ENCODE assay signal across 8 cellular contexts in the genomic region with DNA sequence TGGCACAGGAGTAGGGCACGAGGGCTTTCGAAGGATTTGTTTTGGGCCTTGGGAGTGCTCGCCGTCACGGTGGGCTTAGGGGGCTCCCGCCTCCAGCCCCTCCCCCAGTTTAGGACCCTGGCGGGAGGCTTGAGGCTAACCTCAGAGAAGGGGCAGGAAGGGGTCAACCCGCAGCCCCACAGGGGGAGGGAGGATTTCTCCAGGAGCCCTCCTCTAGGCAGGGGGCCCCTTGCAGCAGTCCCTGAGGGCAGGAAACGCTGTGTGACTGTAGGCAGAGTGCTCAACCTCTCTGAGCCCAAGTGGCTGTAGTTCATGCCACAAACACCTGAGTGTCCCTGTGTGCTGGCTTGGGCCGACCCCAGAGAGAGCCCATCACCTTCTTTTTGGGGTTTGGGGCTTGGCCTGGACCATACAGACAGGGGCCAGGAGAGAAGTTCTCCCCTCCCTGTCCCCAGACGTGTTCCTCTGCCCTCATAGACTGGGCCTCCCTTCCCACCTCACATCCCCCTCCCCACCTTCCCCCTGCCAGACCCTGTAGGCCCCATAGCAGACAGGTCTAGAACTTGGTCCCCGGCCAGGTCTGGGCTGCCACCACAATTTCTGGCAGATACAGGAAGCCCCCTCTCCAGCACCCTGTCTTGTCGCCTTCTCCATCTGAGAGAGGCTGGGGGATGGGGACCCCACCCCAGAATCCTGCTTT. TPM values are rescaled to one million over a fixed set of nuclear protein-coding genes. Genes with fewer than 3 reads are reported as not detected.
DNase-seq lines count a peak whose midpoint lies in the region; ATAC-seq and TF ChIP-seq lines count a peak whose summit lies in the region.
"Had no signal": no experiment of that assay in that cellular context is flagged by ENCODE, and none has a peak within 500 bp of the region (broad histone marks: within the 10 kb centered on the region; RNA-seq: fewer than 3 reads in every experiment).

No MANE protein-coding gene starts in this region.

- H3K9me2 ChIP-seq in SU-DHL-6 (replicated peaks; ENCODE audit: insufficient read depth, low read length), result no peaks in the 10 kb centered on the region

- H3K9me3 Mint-ChIP-seq in stimulated activated effector memory CD8-positive, alpha-beta T cell treated with anti-CD3 and anti-CD28 coated beads, Interleukin-12 subunit alpha, Interleukin-12 subunit beta, amount 100 ng/mL, for 72 hours, result no peaks in the 10 kb centered on the region
- H3K9me3 Mint-ChIP-seq: activated T-helper 2 cell treated with anti-CD3 and anti-CD28 coated beads, Interferon-gamma antibody, Interleukin-2, Interleukin-4, amounts not matched to agents 10 μg/mL and 5 μg/mL and 100 μg/mL, durations not matched to agents 14 hours and 24 hours and 36 hours had no signal

- H3K27ac Mint-ChIP-seq in stimulated activated effector memory CD8-positive, alpha-beta T cell treated with anti-CD3 and anti-CD28 coated beads, Interleukin-12 subunit alpha, Interleukin-12 subunit beta, amount 100 ng/mL, for 72 hours, result no peak overlapping the region
- H3K27ac Mint-ChIP-seq: activated T-helper 2 cell treated with anti-CD3 and anti-CD28 coated beads, Interferon-gamma antibody, Interleukin-2, Interleukin-4, amounts not matched to agents 10 μg/mL and 5 μg/mL and 100 μg/mL, durations not matched to agents 14 hours and 24 hours and 36 hours had no signal

- 40 to 53% methylated on average over 2 to 4 of the region's 13 CpGs for WGBS in gastroesophageal sphincter (ENCODE audit: low coverage in 1 of 2), 2 donors

- no peaks in the 10 kb centered on the region for H4K20me1 ChIP-seq in SU-DHL-6 (ENCODE audit: low read depth, low read length)

- H3K4me3 Mint-ChIP-seq in stimulated activated effector memory CD8-positive, alpha-beta T cell treated with anti-CD3 and anti-CD28 coated beads, Interleukin-12 subunit alpha, Interleukin-12 subunit beta, amount 100 ng/mL, for 72 hours, result peak overlapping the region; percentile 44

- H3K4me1 ChIP-seq in gastroesophageal sphincter, result peaks cover 0 to 98% (median 44%) of the 10 kb centered on the region in 3 donors

- peak overlapping the region; percentile 52 for H3K4me2 ChIP-seq in SU-DHL-6 (ENCODE audit: low read depth, low read length, poor library complexity, severe bottlenecking)

- no peak for TF ChIP-seq CTCF in SU-DHL-6 (IDR thresholded peaks at IDR 0.05; ENCODE audit: insufficient read depth, low read length, poor library complexity, severe bottlenecking)
- TF ChIP-seq CTCF in gastroesophageal sphincter (IDR thresholded peaks at IDR 0.05), result no peak

- H2AFZ ChIP-seq in SU-DHL-6 (ENCODE audit: low read depth, low read length, severe bottlenecking), result no peak overlapping the region

- H3K4me3 ChIP-seq in H7 (ENCODE audit: insufficient read depth, low read depth, low read length), result peak overlapping the region; percentile 51
- H3K4me3 ChIP-seq in SU-DHL-6 (ENCODE audit: insufficient read depth, low read length, poor library complexity, severe bottlenecking), result no peak overlapping the region
- H3K4me3 ChIP-seq in gastroesophageal sphincter, result peak overlapping the region in 1 of 2 donors; percentile 60

- H3K36me3 Mint-ChIP-seq in stimulated activated effector memory CD8-positive, alpha-beta T cell treated with anti-CD3 and anti-CD28 coated beads, Interleukin-12 subunit alpha, Interleukin-12 subunit beta, amount 100 ng/mL, for 72 hours, result peaks cover 34% of the 10 kb centered on the region

- no peak for TF ChIP-seq POLR2A in gastroesophageal sphincter (IDR thresholded peaks at IDR 0.05)

- DNase-seq in H7, result no peak
- DNase-seq in stimulated activated effector memory CD8-positive, alpha-beta T cell treated with anti-CD3 and anti-CD28 coated beads, Interleukin-12 subunit alpha, Interleukin-12 subunit beta, amount 100 ng/mL, for 72 hours (ENCODE audit: low spot score in 2 of 2), result no peak
- DNase-seq in effector CD8-positive, alpha-beta T cell (lab: John Stamatoyannopoulos, UW), result no peak

- H3K36me3 ChIP-seq in H7 (replicated peaks; ENCODE audit: control insufficient read depth, insufficient read depth, low read length) (no peaks in the 10 kb centered on the region; the same call in 1 of the 2 replicates), SU-DHL-6 (ENCODE audit: low read length) (no peaks in the 10 kb centered on the region), gastroesophageal sphincter (peaks cover 0 to 13% of the 10 kb centered on the region in 2 donors)

- H3K27me3 ChIP-seq in H7 (ENCODE audit: control insufficient read depth, insufficient read depth, low read length) (no peaks in the 10 kb centered on the region), SU-DHL-6 (ENCODE audit: low read length) (no peaks in the 10 kb centered on the region), gastroesophageal sphincter (no peaks in the 10 kb centered on the region)

- no peaks in the 10 kb centered on the region for H3K79me2 ChIP-seq in SU-DHL-6 (ENCODE audit: insufficient read depth, low read length)

- H3K9me3 ChIP-seq in SU-DHL-6 (ENCODE audit: insufficient read depth, low read length), result no peaks in the 10 kb centered on the region
- H3K9me3 ChIP-seq in gastroesophageal sphincter, result no peaks in the 10 kb centered on the region

- H3K27ac ChIP-seq in SU-DHL-6 (ENCODE audit: low read depth, low read length) (no peak overlapping the region), gastroesophageal sphincter (peak overlapping the region in 3 of 4 donors; percentile 79 to 85 (median 84))

- peaks cover 45% of the 10 kb centered on the region for H3K4me1 Mint-ChIP-seq in stimulated activated effector memory CD8-positive, alpha-beta T cell treated with anti-CD3 and anti-CD28 coated beads, Interleukin-12 subunit alpha, Interleukin-12 subunit beta, amount 100 ng/mL, for 72 hours

- no peak for ATAC-seq in gastroesophageal sphincter
- no peak for ATAC-seq in stimulated activated effector memory CD8-positive, alpha-beta T cell treated with anti-CD3 and anti-CD28 coated beads, Interleukin-12 subunit alpha, Interleukin-12 subunit beta, amount 100 ng/mL, for 72 hours
- ATAC-seq in HG03025 (IDR thresholded peaks at IDR 0.05; ENCODE audit: low FRiP score, unreplicated experiment), result no peak
- no peak for ATAC-seq in GM21786 (IDR thresholded peaks at IDR 0.05; ENCODE audit: unreplicated experiment)

- no peaks in the 10 kb centered on the region for H3F3A ChIP-seq in SU-DHL-6 (ENCODE audit: insufficient read depth)

- no peak for TF ChIP-seq EP300 in gastroesophageal sphincter (IDR thresholded peaks at IDR 0.05)

- no peak overlapping the region for H3K9ac ChIP-seq in SU-DHL-6 (ENCODE audit: low read length)

RNA-seq across cellular contexts. Expression of gene ISYNA1, which starts 8.1 kb away (rescaled TPM):
- 183 and 212 TPM in 2 replicates for total RNA-seq in H7 (2014; rRNA removed; shearing (Covaris generic))
- total RNA-seq in gastroesophageal sphincter, result 10 to 100 TPM; 15.2 to 31.6 (median 19.8) TPM

RNA-seq across cellular contexts. Expression of gene SSBP4, which starts 10.7 kb away (rescaled TPM):
- total RNA-seq in H7 (2014; rRNA removed; shearing (Covaris generic)), result 91.1 and 134 TPM in 2 replicates
- total RNA-seq in gastroesophageal sphincter, result 10 to 100 TPM; 58.4 to 76.2 (median 61.3) TPM

RNA-seq across cellular contexts. Expression of gene LRRC25, which starts 32.4 kb away (rescaled TPM):
- total RNA-seq in H7 (2014; rRNA removed; shearing (Covaris generic)), result 0.76 TPM in 1 of 2 replicates, not detected in the other
- 10 to 100 TPM in 1 of 4 donors, 1 to 10 TPM in 3; 1.9 to 19.0 (median 4.8) TPM for total RNA-seq in gastroesophageal sphincter
- total RNA-seq: activated T-helper 2 cell treated with anti-CD3 and anti-CD28 coated beads, Interferon-gamma antibody, Interleukin-2, Interleukin-4, amounts not matched to agents 10 μg/mL and 5 μg/mL and 100 μg/mL, durations not matched to agents 14 hours and 24 hours and 36 hours had no signal

RNA-seq across cellular contexts. Expression of gene GDF15, which starts 43.9 kb away (rescaled TPM):
- 0.30 and 1.4 TPM in 2 replicates for total RNA-seq in H7 (2014; rRNA removed; shearing (Covaris generic))
- 1 to 10 TPM in 3 of 4 donors, under 1 TPM in 1; 0.62 to 3.7 (median 3.0) TPM for total RNA-seq in gastroesophageal sphincter
- total RNA-seq: activated T-helper 2 cell treated with anti-CD3 and anti-CD28 coated beads, Interferon-gamma antibody, Interleukin-2, Interleukin-4, amounts not matched to agents 10 μg/mL and 5 μg/mL and 100 μg/mL, durations not matched to agents 14 hours and 24 hours and 36 hours had no signal
